In the genomic region with DNA sequence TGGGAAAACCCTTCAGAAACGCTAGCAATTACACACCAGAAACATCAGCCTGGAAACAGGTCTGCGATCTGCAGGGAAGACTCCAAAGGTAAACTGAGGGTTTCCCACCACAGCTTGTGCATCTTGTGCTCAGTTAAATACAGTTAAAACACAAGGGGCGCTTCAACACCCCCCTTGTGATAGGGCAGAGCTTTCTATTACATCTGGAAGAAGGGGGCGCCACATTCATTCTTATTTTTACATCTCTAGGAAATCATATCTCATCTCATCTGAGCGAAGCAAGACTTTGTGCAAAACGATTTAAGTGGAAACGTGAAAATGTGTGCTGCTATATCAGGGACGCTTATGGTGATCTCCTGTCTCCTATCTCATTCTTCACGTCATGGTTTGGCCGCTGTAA, we compare ENCODE assay signal across 1 cellular context.
TF ChIP-seq lines count a peak whose summit lies in the region.

No MANE protein-coding gene starts in this region.

TF ChIP-seq in endothelial cell of umbilical vein, 7 proteins besides CTCF, POLR2A, EP300 and RAD21:
- no peak for TF ChIP-seq POLR2AphosphoS5 (IDR thresholded peaks at IDR 0.05; ENCODE audit: insufficient read depth, low read depth, low read length)
- no peak for TF ChIP-seq EZH2 (IDR thresholded peaks at IDR 0.05; ENCODE audit: borderline replicate concordance, low read depth, low read length, severe bottlenecking)
- no peak for TF ChIP-seq GATA2 (IDR thresholded peaks at IDR 0.05; ENCODE audit: insufficient read depth, insufficient read length, low read depth, low read length)
- TF ChIP-seq, protein P1, sequence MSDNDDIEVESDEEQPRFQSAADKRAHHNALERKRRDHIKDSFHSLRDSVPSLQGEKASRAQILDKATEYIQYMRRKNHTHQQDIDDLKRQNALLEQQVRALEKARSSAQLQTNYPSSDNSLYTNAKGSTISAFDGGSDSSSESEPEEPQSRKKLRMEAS (IDR thresholded peaks at IDR 0.05; ENCODE audit: insufficient read depth, insufficient read length), result no peak
- no peak for TF ChIP-seq JUN (IDR thresholded peaks at IDR 0.05; ENCODE audit: borderline replicate concordance, insufficient read depth, insufficient read length, low read depth)
- no peak for TF ChIP-seq MYC (IDR thresholded peaks at IDR 0.05; ENCODE audit: low read depth, low read length)
- no peak for TF ChIP-seq FOS (IDR thresholded peaks at IDR 0.05; ENCODE audit: borderline replicate concordance, insufficient read depth, low read length)
